10 cellular contexts compared by ENCODE assay signal in the genomic region with DNA sequence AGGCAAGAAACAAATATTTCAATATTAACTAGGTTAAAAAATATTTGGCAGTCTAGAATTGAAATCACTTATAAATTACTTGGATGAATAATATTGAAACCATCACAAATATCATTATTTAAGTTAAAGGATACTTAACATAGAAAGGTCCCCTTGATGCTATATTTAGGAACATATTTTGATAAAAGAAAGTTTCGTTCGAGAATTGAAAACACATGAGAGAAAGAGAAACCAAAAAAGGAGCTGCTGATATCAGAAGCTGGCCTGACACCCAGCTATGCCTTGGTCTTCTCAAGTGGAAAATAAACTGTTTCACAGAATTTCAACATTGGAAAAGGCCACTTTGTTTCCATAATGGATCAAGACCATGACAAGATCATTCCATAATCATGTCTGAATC.
A peak's percentile ranks its signal among the peaks of the same experiment; 100 is the strongest.
DNase-seq lines count a peak whose midpoint lies in the region; ATAC-seq and TF ChIP-seq lines count a peak whose summit lies in the region.
"Had no signal": no experiment of that assay in that cellular context is flagged by ENCODE, and none has a peak within 500 bp of the region (broad histone marks: within the 10 kb centered on the region; RNA-seq: fewer than 3 reads in every experiment).

No MANE protein-coding gene starts in this region.

- no peak overlapping the region for H3K4me3 Mint-ChIP-seq in effector memory CD8-positive, alpha-beta T cell

- ATAC-seq in activated CD4-positive, CD25-positive, alpha-beta regulatory T cell treated with anti-CD3 and anti-CD28 coated beads, Interleukin-2, amount 50 U/mL, for 24 hours = peak; percentile 43 to 58
- ATAC-seq in GM21825 (IDR thresholded peaks at IDR 0.05; ENCODE audit: unreplicated experiment) = peak; percentile 76
- ATAC-seq in HG03521 (IDR thresholded peaks at IDR 0.05; ENCODE audit: unreplicated experiment) = peak; percentile 53
- no peak for ATAC-seq in effector memory CD8-positive, alpha-beta T cell (replicated peaks)

- no peaks in the 10 kb centered on the region for H3K36me3 Mint-ChIP-seq in effector memory CD8-positive, alpha-beta T cell (ENCODE audit: insufficient read depth)

- no peaks in the 10 kb centered on the region for H3K36me3 ChIP-seq in WERI-Rb-1
- H3K36me3 ChIP-seq: uterus had no signal

- H3K4me1 Mint-ChIP-seq in effector memory CD8-positive, alpha-beta T cell (ENCODE audit: low read depth in 2 of 2) = peaks cover 0 to 1% of the 10 kb centered on the region in 2 donors

- no peak overlapping the region for H3K27ac ChIP-seq in WERI-Rb-1
- H3K27ac ChIP-seq: uterus had no signal

- H3K27me3 Mint-ChIP-seq in effector memory CD8-positive, alpha-beta T cell = no peaks in the 10 kb centered on the region

- peaks cover 0 to 3% of the 10 kb centered on the region in 2 donors for H3K9me3 Mint-ChIP-seq in effector memory CD8-positive, alpha-beta T cell

- no peak for TF ChIP-seq CTCF in WERI-Rb-1 (IDR thresholded peaks at IDR 0.05; ENCODE audit: low read depth, low read length)

- DNase-seq in activated CD4-positive, CD25-positive, alpha-beta regulatory T cell (lab: John Stamatoyannopoulos, UW) = no peak
- DNase-seq in effector memory CD8-positive, alpha-beta T cell = no peak
- DNase-seq in WERI-Rb-1 = no peak
- no peak for DNase-seq in HuH-7.5 (ENCODE audit: low spot score)
- no peak for DNase-seq in stimulated activated naive CD4-positive, alpha-beta T cell treated with Interleukin-2 at 50 U/mL for 16 hours (lab: John Stamatoyannopoulos, UW)
- DNase-seq: NCI-H2107, uterus had no signal

- H3K4me3 ChIP-seq in WERI-Rb-1 (ENCODE audit: low read depth, low read length) = no peak overlapping the region
- H3K4me3 ChIP-seq: uterus had no signal

- no peaks in the 10 kb centered on the region for H3K9me3 ChIP-seq in WERI-Rb-1 (ENCODE audit: severe bottlenecking)
- H3K9me3 ChIP-seq: uterus had no signal

- peak overlapping the region; percentile 15 to 56 for H3K27ac Mint-ChIP-seq in effector memory CD8-positive, alpha-beta T cell

- H3K27me3 ChIP-seq in WERI-Rb-1 (ENCODE audit: insufficient read depth, low read depth, severe bottlenecking) = no peaks in the 10 kb centered on the region
- H3K27me3 ChIP-seq: uterus had no signal
